8 cellular contexts compared by ENCODE assay signal in genomic region chr7:105268511-105269392, GRCh38.
DNase-seq lines count a peak whose midpoint lies in the region; ATAC-seq and TF ChIP-seq lines count a peak whose summit lies in the region.

No MANE protein-coding gene starts in this region.

- H3K9me3 Mint-ChIP-seq in activated T-cell treated with anti-CD3 and anti-CD28 coated beads, Interleukin-2, amount 50 U/mL, for 72 hours: no peaks in the 10 kb centered on the region

- peak overlapping the region; percentile 89 to 97 for H3K4me3 Mint-ChIP-seq in activated T-cell treated with anti-CD3 and anti-CD28 coated beads, Interleukin-2, amount 50 U/mL, for 72 hours

- H3K27ac Mint-ChIP-seq in activated T-cell treated with anti-CD3 and anti-CD28 coated beads, Interleukin-2, amount 50 U/mL, for 72 hours: peak overlapping the region; percentile 98

- H3K36me3 Mint-ChIP-seq in activated T-cell treated with anti-CD3 and anti-CD28 coated beads, Interleukin-2, amount 50 U/mL, for 72 hours (ENCODE audit: insufficient read depth in 2 of 2): no peaks in the 10 kb centered on the region

- ATAC-seq in activated T-cell treated with anti-CD3 and anti-CD28 coated beads, Interleukin-2, amount 50 U/mL, for 72 hours (replicated peaks in 1 of 2): peak; percentile 72 to 74

- TF ChIP-seq POLR2A in NB4 (IDR thresholded peaks at IDR 0.05; ENCODE audit: extremely low read depth, insufficient read length): no peak

- H3K4me3 ChIP-seq in HEK293 (ENCODE audit: low read depth, low read length) (peak overlapping the region; percentile 17), NB4 (ENCODE audit: low read depth, low read length) (peak overlapping the region; percentile 65), WERI-Rb-1 (ENCODE audit: low read depth, low read length) (no peak overlapping the region), fibroblast of pulmonary artery (replicated peaks; ENCODE audit: low read depth, low read length) (peak overlapping the region; percentile 61), neuron (ENCODE audit: low read length) (peak overlapping the region; percentile 73)

- no peak for DNase-seq in activated T-cell treated with anti-CD3 and anti-CD28 coated beads, Interleukin-2, amount 50 U/mL, for 72 hours
- DNase-seq in activated T-cell treated with anti-CD3 and anti-CD28 coated beads, Interleukin-2, amount 50 U/mL, for 48 hours: no peak
- peak; percentile 70 for DNase-seq in NB4 (ENCODE audit: low read depth)
- DNase-seq in WERI-Rb-1: no peak
- DNase-seq in fibroblast of pulmonary artery (ENCODE audit: low read depth): peak; percentile 72
- DNase-seq in stimulated activated CD4-positive, alpha-beta T cell treated with anti-CD3 and anti-CD28 coated beads, Interleukin-1b, Interleukin-23, amount 100 ng/mL, for 48 hours: no peak

- POLR2A ChIA-PET in HEK293 (lab: Yijun Ruan, JAX): interaction anchor here (0.6 to 0.7 kb wide), 2 partner anchors 49 to 103 kb away, joined by 3 read pairs; no protein-coding TSS in a partner anchor

- CTCF ChIA-PET in HEK293 (lab: Yijun Ruan, JAX): no interaction called here

- H3K27ac ChIP-seq in HEK293 (ENCODE audit: extremely low read depth, low read depth, low read length) (peak overlapping the region; percentile 50), WERI-Rb-1 (peak overlapping the region; percentile 50)

- H3K36me3 ChIP-seq in HEK293 (ENCODE audit: control insufficient read depth in 2 of 2, insufficient read depth in 1 of 2, low read length in 2 of 2) (no peaks in the 10 kb centered on the region), WERI-Rb-1 (no peaks in the 10 kb centered on the region), neuron (ENCODE audit: insufficient read depth, low read length) (no peaks in the 10 kb centered on the region)

- no peak for TF ChIP-seq CTCF in HEK293 (tag by site-specific recombination; IDR thresholded peaks at IDR 0.05)
- TF ChIP-seq CTCF in NB4 (IDR thresholded peaks at IDR 0.05; ENCODE audit: low read depth, low read length): no peak
- no peak for TF ChIP-seq CTCF in WERI-Rb-1 (IDR thresholded peaks at IDR 0.05; ENCODE audit: low read depth, low read length)
- TF ChIP-seq CTCF in fibroblast of pulmonary artery (IDR thresholded peaks at IDR 0.05; ENCODE audit: low read length, missing control alignments): no peak

- H2AFZ ChIP-seq in neuron (ENCODE audit: low read depth, low read length): peak overlapping the region; percentile 93

- H3K9me3 ChIP-seq in HEK293 (ENCODE audit: control insufficient read depth, insufficient read depth, low read depth, low read length) (no peaks in the 10 kb centered on the region), WERI-Rb-1 (ENCODE audit: severe bottlenecking) (no peaks in the 10 kb centered on the region), neuron (ENCODE audit: low read length) (no peaks in the 10 kb centered on the region)

- peaks cover 66% of the 10 kb centered on the region for H3K4me1 Mint-ChIP-seq in activated T-cell treated with anti-CD3 and anti-CD28 coated beads, Interleukin-2, amount 50 U/mL, for 72 hours (ENCODE audit: low read depth)

- H3K27me3 Mint-ChIP-seq in activated T-cell treated with anti-CD3 and anti-CD28 coated beads, Interleukin-2, amount 50 U/mL, for 72 hours (ENCODE audit: low read depth): no peaks in the 10 kb centered on the region

- H3K27me3 ChIP-seq in WERI-Rb-1 (ENCODE audit: insufficient read depth, low read depth, severe bottlenecking) (no peaks in the 10 kb centered on the region), neuron (ENCODE audit: insufficient read depth, low read length) (no peaks in the 10 kb centered on the region)

- H3K4me1 ChIP-seq in HEK293 (ENCODE audit: control insufficient read depth, insufficient read depth, low read length) (peaks cover 25% of the 10 kb centered on the region), neuron (ENCODE audit: insufficient read depth, low read length) (peaks cover 28% of the 10 kb centered on the region)

TF ChIP-seq in HEK293, 187 proteins besides CTCF, POLR2A, EP300 and RAD21 (continues in another document):
- TF ChIP-seq AEBP2 (tag by site-specific recombination; IDR thresholded peaks at IDR 0.05; ENCODE audit: borderline replicate concordance) (no peak), YY1 (tag by site-specific recombination; IDR thresholded peaks at IDR 0.05) (peak; percentile 23; the same call in 1 of the 2 replicates), ZNF24 (tag by site-specific recombination; IDR thresholded peaks at IDR 0.05) (peak; percentile 31; the same call in 1 of the 2 replicates), ZNF830 (tag by site-specific recombination; IDR thresholded peaks at IDR 0.05; ENCODE audit: low read depth) (no peak), ZBTB17 (tag by site-specific recombination; IDR thresholded peaks at IDR 0.05) (peak; percentile 76), KLF10 (tag by site-specific recombination; IDR thresholded peaks at IDR 0.05) (peak; percentile 60; the same call in 1 of the 2 replicates), PRDM4 (tag by site-specific recombination; IDR thresholded peaks at IDR 0.05) (peak; percentile 84), PRDM10 (tag by site-specific recombination; IDR thresholded peaks at IDR 0.05) (peak; percentile 99), SP2 (tag by site-specific recombination; IDR thresholded peaks at IDR 0.05) (no peak), PRDM6 (tag by site-specific recombination; IDR thresholded peaks at IDR 0.05) (0 out of 2 replicates have a peak, but pooled peaks have one; percentile 4), SP7 (tag by site-specific recombination; IDR thresholded peaks at IDR 0.05) (peak; percentile 53; the same call in 1 of the 2 replicates)

Comparison
In these comparisons a context has a peak if more than half of its experiments do, and no peak if none do; other contexts are left out.
1. DNase-seq: peak in NB4 (single experiment) and fibroblast of pulmonary artery (single experiment); none in activated T-cell treated with anti-CD3 and anti-CD28 coated beads, Interleukin-2, amount 50 U/mL, for 72 hours (0 of 2), activated T-cell treated with anti-CD3 and anti-CD28 coated beads, Interleukin-2, amount 50 U/mL, for 48 hours (0 of 2), WERI-Rb-1 (single experiment) and stimulated activated CD4-positive, alpha-beta T cell treated with anti-CD3 and anti-CD28 coated beads, Interleukin-1b, Interleukin-23, amount 100 ng/mL, for 48 hours (single experiment).